1 cellular context compared by ENCODE assay signal in the genomic region with DNA sequence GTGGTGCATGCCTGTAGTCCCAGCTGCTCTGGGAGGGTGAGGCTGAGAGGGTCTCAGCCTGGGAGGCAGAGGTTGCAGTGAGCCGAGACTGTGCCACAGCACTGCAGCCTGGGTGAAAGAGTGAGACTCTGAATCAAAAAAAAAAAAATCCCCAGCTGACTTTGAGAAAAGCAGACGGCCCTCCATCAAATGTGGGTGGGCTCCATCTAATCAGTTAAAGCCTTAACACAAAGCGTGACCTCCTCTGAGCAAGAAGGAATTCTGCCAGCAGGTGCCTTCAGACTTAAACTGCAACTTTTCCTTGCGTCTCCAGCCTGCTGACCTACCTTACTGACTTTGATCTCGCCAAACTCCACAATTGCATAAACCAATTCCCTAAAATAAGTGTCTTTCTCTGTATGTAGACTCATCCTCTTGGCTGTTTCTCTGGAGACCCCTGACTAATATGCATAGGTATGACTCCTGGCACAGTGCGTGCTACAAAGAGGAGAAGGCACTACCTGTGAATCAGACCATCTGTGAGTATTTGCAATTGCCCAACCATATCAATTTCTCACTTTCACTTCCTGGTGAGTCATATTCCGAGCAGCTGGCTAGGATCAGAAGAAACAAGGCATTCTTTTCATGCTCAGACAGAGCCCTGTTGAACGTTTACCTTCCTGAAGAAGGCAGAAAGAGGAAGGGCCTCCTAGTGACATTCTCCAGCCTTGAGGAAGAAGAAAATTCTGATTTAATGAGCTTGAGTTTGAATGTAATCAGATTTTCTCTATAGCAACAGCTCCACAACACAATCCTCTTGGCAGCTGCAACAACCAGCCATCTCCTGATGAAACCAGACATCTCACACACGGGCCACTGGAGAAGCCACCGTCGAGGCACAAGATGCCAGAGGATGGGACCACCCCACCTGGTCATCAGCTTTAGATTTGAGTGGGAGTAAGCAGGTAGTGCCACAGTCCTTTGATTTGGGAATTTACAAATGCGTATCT.
TF ChIP-seq lines count a peak whose summit lies in the region.

No MANE protein-coding gene starts in this region.

TF ChIP-seq in HepG2, 621 proteins besides CTCF, POLR2A, EP300 and RAD21 (continued from another document and continues in another):
- TF ChIP-seq CEBPZ (IDR thresholded peaks at IDR 0.05; ENCODE audit: low read length) (no peak), ZNF331 (CRISPR knock-in tag; IDR thresholded peaks at IDR 0.05) (peak; percentile 71; the same call in 1 of the 2 replicates), FOXA3 (CRISPR knock-in tag; IDR thresholded peaks at IDR 0.05) (peak; percentile 85), SNAPC4 (CRISPR knock-in tag; IDR thresholded peaks at IDR 0.05) (no peak), NFRKB (IDR thresholded peaks at IDR 0.05) (no peak), RFXANK (CRISPR knock-in tag; IDR thresholded peaks at IDR 0.05) (no peak), ZNF441 (CRISPR knock-in tag; IDR thresholded peaks at IDR 0.05; ENCODE audit: borderline replicate concordance) (no peak), ZNF746 (CRISPR knock-in tag; IDR thresholded peaks at IDR 0.05) (peak; percentile 65; the same call in 1 of the 2 replicates), RBAK (CRISPR knock-in tag; IDR thresholded peaks at IDR 0.05) (no peak), MYPOP (CRISPR knock-in tag; IDR thresholded peaks at IDR 0.05) (peak; percentile 48; the same call in 1 of the 2 replicates), HMG20A (CRISPR knock-in tag; IDR thresholded peaks at IDR 0.05; ENCODE audit: borderline replicate concordance) (peak; percentile 89), ZNF605 (CRISPR knock-in tag; IDR thresholded peaks at IDR 0.05) (no peak), ZNF709 (CRISPR knock-in tag; IDR thresholded peaks at IDR 0.05) (no peak), SIN3B (IDR thresholded peaks at IDR 0.05; ENCODE audit: low read length) (no peak), ZNF337 (CRISPR knock-in tag; IDR thresholded peaks at IDR 0.05; ENCODE audit: borderline replicate concordance, low read depth) (no peak), FLYWCH1 (CRISPR knock-in tag; IDR thresholded peaks at IDR 0.05) (no peak), ZNF180 (CRISPR knock-in tag; IDR thresholded peaks at IDR 0.05; ENCODE audit: borderline replicate concordance, low read depth) (no peak), ZNF263 (CRISPR knock-in tag; IDR thresholded peaks at IDR 0.05) (no peak), ETS1 (CRISPR knock-in tag; IDR thresholded peaks at IDR 0.05) (no peak), IRF9 (CRISPR knock-in tag; IDR thresholded peaks at IDR 0.05; ENCODE audit: borderline replicate concordance) (no peak), ARNTL (CRISPR knock-in tag; IDR thresholded peaks at IDR 0.05) (no peak), ZNF367 (CRISPR knock-in tag; IDR thresholded peaks at IDR 0.05; ENCODE audit: borderline replicate concordance) (no peak), ZNF652 (CRISPR knock-in tag; IDR thresholded peaks at IDR 0.05; ENCODE audit: borderline replicate concordance, low read depth) (no peak), ZNF691 (CRISPR knock-in tag; IDR thresholded peaks at IDR 0.05; ENCODE audit: borderline replicate concordance, low read depth) (no peak), ZNF784 (CRISPR knock-in tag; IDR thresholded peaks at IDR 0.05; ENCODE audit: borderline replicate concordance) (no peak), PHF5A (CRISPR knock-in tag; IDR thresholded peaks at IDR 0.05; ENCODE audit: low read depth, unreplicated experiment) (no peak)
- TF ChIP-seq, protein P1, sequence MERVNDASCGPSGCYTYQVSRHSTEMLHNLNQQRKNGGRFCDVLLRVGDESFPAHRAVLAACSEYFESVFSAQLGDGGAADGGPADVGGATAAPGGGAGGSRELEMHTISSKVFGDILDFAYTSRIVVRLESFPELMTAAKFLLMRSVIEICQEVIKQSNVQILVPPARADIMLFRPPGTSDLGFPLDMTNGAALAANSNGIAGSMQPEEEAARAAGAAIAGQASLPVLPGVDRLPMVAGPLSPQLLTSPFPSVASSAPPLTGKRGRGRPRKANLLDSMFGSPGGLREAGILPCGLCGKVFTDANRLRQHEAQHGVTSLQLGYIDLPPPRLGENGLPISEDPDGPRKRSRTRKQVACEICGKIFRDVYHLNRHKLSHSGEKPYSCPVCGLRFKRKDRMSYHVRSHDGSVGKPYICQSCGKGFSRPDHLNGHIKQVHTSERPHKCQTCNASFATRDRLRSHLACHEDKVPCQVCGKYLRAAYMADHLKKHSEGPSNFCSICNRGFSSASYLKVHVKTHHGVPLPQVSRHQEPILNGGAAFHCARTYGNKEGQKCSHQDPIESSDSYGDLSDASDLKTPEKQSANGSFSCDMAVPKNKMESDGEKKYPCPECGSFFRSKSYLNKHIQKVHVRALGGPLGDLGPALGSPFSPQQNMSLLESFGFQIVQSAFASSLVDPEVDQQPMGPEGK (CRISPR knock-in tag; IDR thresholded peaks at IDR 0.05) = peak; percentile 34; the same call in 1 of the 2 replicates
- TF ChIP-seq, protein P2, sequence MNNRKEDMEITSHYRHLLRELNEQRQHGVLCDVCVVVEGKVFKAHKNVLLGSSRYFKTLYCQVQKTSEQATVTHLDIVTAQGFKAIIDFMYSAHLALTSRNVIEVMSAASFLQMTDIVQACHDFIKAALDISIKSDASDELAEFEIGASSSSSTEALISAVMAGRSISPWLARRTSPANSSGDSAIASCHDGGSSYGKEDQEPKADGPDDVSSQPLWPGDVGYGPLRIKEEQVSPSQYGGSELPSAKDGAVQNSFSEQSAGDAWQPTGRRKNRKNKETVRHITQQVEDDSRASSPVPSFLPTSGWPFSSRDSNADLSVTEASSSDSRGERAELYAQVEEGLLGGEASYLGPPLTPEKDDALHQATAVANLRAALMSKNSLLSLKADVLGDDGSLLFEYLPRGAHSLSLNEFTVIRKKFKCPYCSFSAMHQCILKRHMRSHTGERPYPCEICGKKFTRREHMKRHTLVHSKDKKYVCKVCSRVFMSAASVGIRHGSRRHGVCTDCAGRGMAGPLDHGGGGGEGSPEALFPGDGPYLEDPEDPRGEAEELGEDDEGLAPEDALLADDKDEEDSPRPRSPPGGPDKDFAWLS (CRISPR knock-in tag; IDR thresholded peaks at IDR 0.05; ENCODE audit: borderline replicate concordance) = no peak
